ENCODE assay signal across 17 cellular contexts in the genomic region with DNA sequence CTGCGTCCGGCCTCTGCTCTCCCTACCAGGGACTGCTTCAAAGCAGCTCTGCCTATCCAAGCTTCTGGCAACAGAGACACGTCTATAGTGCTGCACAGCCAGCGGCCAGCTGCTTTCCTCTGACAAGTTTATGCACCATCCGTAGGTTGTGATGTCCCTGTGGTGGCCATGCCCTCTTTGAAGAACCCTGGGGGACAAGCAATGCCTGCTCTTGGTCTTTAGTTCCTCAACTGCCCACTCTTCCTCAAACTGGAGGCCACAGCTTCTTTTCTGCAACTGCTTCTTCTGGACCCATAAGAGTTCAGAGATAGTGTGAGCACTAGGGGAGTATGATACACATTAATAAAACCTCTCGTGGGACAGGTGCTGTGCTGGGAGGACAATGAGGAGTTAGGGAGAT.
"Had no signal": no experiment of that assay in that cellular context is flagged by ENCODE, and none has a peak within 500 bp of the region (broad histone marks: within the 10 kb centered on the region; RNA-seq: fewer than 3 reads in every experiment).

No MANE protein-coding gene starts in this region.

- H3K36me3 ChIP-seq: heart left ventricle had no signal

- H3K4me2 ChIP-seq: SK-N-SH had no signal

- H3K9me3 Mint-ChIP-seq: activated CD4-positive, alpha-beta memory T cell treated with anti-CD3 and anti-CD28 coated beads for 36 hours; activated naive CD4-positive, alpha-beta T cell treated with anti-CD3 and anti-CD28 coated beads, Interleukin-2, amount 10 ng/mL, durations not matched to agents 7 days and 5 days; activated T-cell treated with anti-CD3 and anti-CD28 coated beads, Interleukin-2, amount 50 U/mL, for 24 hours; effector memory CD8-positive, alpha-beta T cell; stimulated activated memory B cell treated with anti-CD40 and anti-IgM and Interleukin-4, amounts not matched to agents 10 μg/mL and 1 μg/mL and 100 μg/mL, for 72 hours; type B pancreatic cell had no signal

- H3K9me2 ChIP-seq: SK-N-SH had no signal

- H3K9me3 ChIP-seq: heart left ventricle, mucosa of descending colon had no signal

- H3K27me3 ChIP-seq: heart left ventricle had no signal

- ATAC-seq: activated CD8-positive, alpha-beta memory T cell treated with anti-CD3 and anti-CD28 coated beads, Interleukin-2, amount 10 ng/mL, durations not matched to agents 7 days and 5 days; effector memory CD8-positive, alpha-beta T cell; mucosa of descending colon; naive thymus-derived CD4-positive, alpha-beta T cell; stimulated activated memory B cell treated with anti-CD40 and anti-IgM and Interleukin-4, amounts not matched to agents 10 μg/mL and 1 μg/mL and 100 μg/mL, for 72 hours had no signal

- DNase-seq: activated CD4-positive, alpha-beta memory T cell treated with anti-CD3 and anti-CD28 coated beads for 36 hours; activated CD8-positive, alpha-beta memory T cell treated with anti-CD3 and anti-CD28 coated beads, Interleukin-2, amount 10 ng/mL, durations not matched to agents 7 days and 5 days; activated naive CD4-positive, alpha-beta T cell treated with anti-CD3 and anti-CD28 coated beads, Interleukin-2, amount 10 ng/mL, durations not matched to agents 7 days and 5 days; activated T-cell treated with anti-CD3 and anti-CD28 coated beads, Interleukin-2, amount 50 U/mL, for 24 hours; cortex of kidney; effector memory CD8-positive, alpha-beta T cell; foreskin melanocyte; heart left ventricle; mucosa of descending colon; naive thymus-derived CD4-positive, alpha-beta T cell; T-helper 1 cell; T1000 had no signal

- H3K4me3 Mint-ChIP-seq: activated CD4-positive, alpha-beta memory T cell treated with anti-CD3 and anti-CD28 coated beads for 36 hours; activated CD8-positive, alpha-beta memory T cell treated with anti-CD3 and anti-CD28 coated beads, Interleukin-2, amount 10 ng/mL, durations not matched to agents 7 days and 5 days; activated naive CD4-positive, alpha-beta T cell treated with anti-CD3 and anti-CD28 coated beads, Interleukin-2, amount 10 ng/mL, durations not matched to agents 7 days and 5 days; activated T-cell treated with anti-CD3 and anti-CD28 coated beads, Interleukin-2, amount 50 U/mL, for 24 hours; effector memory CD8-positive, alpha-beta T cell; memory B cell; naive thymus-derived CD4-positive, alpha-beta T cell; stimulated activated memory B cell treated with anti-CD40 and anti-IgM and Interleukin-4, amounts not matched to agents 10 μg/mL and 1 μg/mL and 100 μg/mL, for 72 hours; type B pancreatic cell had no signal

- H3K27ac Mint-ChIP-seq: activated CD4-positive, alpha-beta memory T cell treated with anti-CD3 and anti-CD28 coated beads for 36 hours; activated naive CD4-positive, alpha-beta T cell treated with anti-CD3 and anti-CD28 coated beads, Interleukin-2, amount 10 ng/mL, durations not matched to agents 7 days and 5 days; stimulated activated memory B cell treated with anti-CD40 and anti-IgM and Interleukin-4, amounts not matched to agents 10 μg/mL and 1 μg/mL and 100 μg/mL, for 72 hours; type B pancreatic cell had no signal

- H3K4me3 ChIP-seq: heart left ventricle, mucosa of descending colon had no signal

- H3K27ac ChIP-seq: parathyroid adenoma had no signal

- H2AFZ ChIP-seq: parathyroid adenoma had no signal

- H3K27me3 Mint-ChIP-seq: activated CD4-positive, alpha-beta memory T cell treated with anti-CD3 and anti-CD28 coated beads for 36 hours; activated CD8-positive, alpha-beta memory T cell treated with anti-CD3 and anti-CD28 coated beads, Interleukin-2, amount 10 ng/mL, durations not matched to agents 7 days and 5 days; activated naive CD4-positive, alpha-beta T cell treated with anti-CD3 and anti-CD28 coated beads, Interleukin-2, amount 10 ng/mL, durations not matched to agents 7 days and 5 days; activated T-cell treated with anti-CD3 and anti-CD28 coated beads, Interleukin-2, amount 50 U/mL, for 24 hours; effector memory CD8-positive, alpha-beta T cell; memory B cell; naive thymus-derived CD4-positive, alpha-beta T cell; stimulated activated memory B cell treated with anti-CD40 and anti-IgM and Interleukin-4, amounts not matched to agents 10 μg/mL and 1 μg/mL and 100 μg/mL, for 72 hours had no signal

- H3K36me3 Mint-ChIP-seq: type B pancreatic cell had no signal
